ENCODE assay signal across 7 cellular contexts in the genomic region with DNA sequence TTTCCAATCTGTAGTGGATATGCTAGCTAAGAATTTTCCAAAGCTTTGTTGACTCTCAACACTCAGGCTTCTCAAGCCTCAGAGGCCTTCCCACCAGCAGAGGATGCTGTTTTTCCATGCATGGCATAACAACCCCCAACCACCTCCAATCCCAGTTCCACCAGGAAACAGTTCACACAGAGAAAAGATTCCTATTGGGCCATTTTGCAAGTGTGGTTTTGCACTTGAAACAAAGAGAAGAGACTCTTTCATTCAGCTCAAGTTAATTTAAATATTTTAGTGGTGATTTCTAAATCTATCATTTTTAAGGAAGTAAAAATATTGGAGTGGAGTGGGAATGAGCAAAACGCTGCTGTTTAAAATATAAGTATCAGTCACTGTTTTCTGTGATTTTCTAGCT.
DNase-seq lines count a peak whose midpoint lies in the region; ATAC-seq and TF ChIP-seq lines count a peak whose summit lies in the region.

No MANE protein-coding gene starts in this region.

- H3K9me3 ChIP-seq in H9 (ENCODE audit: control insufficient read depth, low read depth, low read length) = no peaks in the 10 kb centered on the region

- H3K4me1 ChIP-seq in H9 (ENCODE audit: insufficient read depth, low read length) = no peaks in the 10 kb centered on the region

- no peak overlapping the region for H3T11ph ChIP-seq in H9 (ENCODE audit: low read length)

- no peak overlapping the region for H3K4me2 ChIP-seq in H9 (ENCODE audit: insufficient read depth, insufficient read length, low read length)

- no peak overlapping the region for H3K27ac Mint-ChIP-seq in H9

- DNase-seq in H9 = peak; percentile 84
- DNase-seq in NCI-H510A (lab: John Stamatoyannopoulos, UW) = peak; percentile 29
- DNase-seq in cardiac fibroblast (ENCODE audit: low read depth in 2 of 2) = peak; percentile 93
- DNase-seq in kidney tubule cell (ENCODE audit: low spot score) = peak; percentile 79
- DNase-seq in ureter (ENCODE audit: low spot score) = peak; percentile 64

- H3K14ac ChIP-seq in H9 (ENCODE audit: insufficient read depth, low read length) = no peak overlapping the region

- peaks cover 2 to 5% of the 10 kb centered on the region in 2 experiments for H3K4me1 Mint-ChIP-seq in H9

- no peaks in the 10 kb centered on the region for H4K20me1 ChIP-seq in H9 (ENCODE audit: control insufficient read depth, insufficient read depth, insufficient read length)

- WGBS in H9 (ENCODE audit: extremely low coverage, insufficient read length, low lambda C conversion rate) = no CpG with 5 or more reads among the region's 1 CpG

- no peak overlapping the region for H3K18ac ChIP-seq in H9 (ENCODE audit: insufficient read length, low read depth, low read length)

- H4K8ac ChIP-seq in H9 (replicated peaks; ENCODE audit: insufficient read length, low read depth, low read length) = no peak overlapping the region

- H2BK15ac ChIP-seq in H9 (ENCODE audit: low read depth, low read length) = no peak overlapping the region

- no peak overlapping the region for H4K91ac ChIP-seq in H9 (ENCODE audit: insufficient read length, low read depth, low read length)

- no peak overlapping the region for H4K5ac ChIP-seq in H9 (ENCODE audit: insufficient read length, low read depth, low read length)

- peak; percentile 99 for TF ChIP-seq CTCF in H9 (conservative IDR thresholded peaks at IDR 0.05)
- peak; percentile 100 for TF ChIP-seq CTCF in cardiac fibroblast (IDR thresholded peaks at IDR 0.05; ENCODE audit: low read depth, low read length)

- ATAC-seq in HG02973 (IDR thresholded peaks at IDR 0.05; ENCODE audit: unreplicated experiment) (no peak), HG03457 (IDR thresholded peaks at IDR 0.05; ENCODE audit: unreplicated experiment) (no peak)

- H2BK12ac ChIP-seq in H9 (ENCODE audit: insufficient read length, low read depth, low read length) = no peak overlapping the region

- no peak overlapping the region for H2BK20ac ChIP-seq in H9 (ENCODE audit: low read depth, low read length, poor library complexity, severe bottlenecking)

- H2AK5ac ChIP-seq in H9 (ENCODE audit: insufficient read length, low read length) = no peak overlapping the region

- H3K4me3 ChIP-seq in cardiac fibroblast (replicated peaks in 1 of 2; ENCODE audit: low read depth in 2 of 2, low read length in 2 of 2) = no peak overlapping the region

- H3K56ac ChIP-seq in H9 (ENCODE audit: insufficient read length, low read depth, low read length) = no peak overlapping the region

- no peak overlapping the region for H2BK5ac ChIP-seq in H9 (ENCODE audit: insufficient read length, low read length)

- no peak overlapping the region for H3K4me3 Mint-ChIP-seq in H9

- H3K23me2 ChIP-seq in H9 (ENCODE audit: insufficient read length, low read depth, low read length, poor library complexity, severe bottlenecking) = no peaks in the 10 kb centered on the region

- H3K27ac ChIP-seq in H9 (ENCODE audit: insufficient read length, low read depth, low read length) = no peak overlapping the region

- H3K27me3 Mint-ChIP-seq in H9 (ENCODE audit: low read depth) = no peaks in the 10 kb centered on the region; the same call in 1 of the 2 replicates

- H3K4ac ChIP-seq in H9 (ENCODE audit: low read depth, low read length) = no peak overlapping the region

- no peak overlapping the region for H2AFZ ChIP-seq in H9 (ENCODE audit: low read length)

- no peaks in the 10 kb centered on the region for H3K9me3 Mint-ChIP-seq in H9

- no peak overlapping the region for H3K23ac ChIP-seq in H9 (ENCODE audit: insufficient read length, low read depth, low read length)

- no peaks in the 10 kb centered on the region for H3K36me3 Mint-ChIP-seq in H9 (ENCODE audit: insufficient read depth in 1 of 3, low read depth in 3 of 3)

- no peaks in the 10 kb centered on the region for H3K79me2 ChIP-seq in H9 (ENCODE audit: insufficient read depth, low read length)

- no peaks in the 10 kb centered on the region for H3K79me1 ChIP-seq in H9 (ENCODE audit: insufficient read depth, low read depth, low read length, poor library complexity, severe bottlenecking)

- no peak overlapping the region for H2BK120ac ChIP-seq in H9 (ENCODE audit: low read depth, low read length, poor library complexity, severe bottlenecking)

- no peak overlapping the region for H3K9ac ChIP-seq in H9 (ENCODE audit: extremely low read depth, insufficient read length, low read length)

- no peaks in the 10 kb centered on the region for H3K27me3 ChIP-seq in H9 (ENCODE audit: insufficient read depth, low read length)

Comparison
In these comparisons a context has a peak if more than half of its experiments do, and no peak if none do; other contexts are left out.
1. DNase-seq: peak in every context shown above with its lines; median percentile 93 in cardiac fibroblast; 84 in H9; 79 in kidney tubule cell; 64 in ureter; 29 in NCI-H510A.